9 cellular contexts compared by ENCODE assay signal in genomic region chr12:104216461-104217058, GRCh38. TPM values are rescaled to one million over a fixed set of nuclear protein-coding genes. Genes with fewer than 3 reads are reported as not detected.
DNase-seq lines count a peak whose midpoint lies in the region; ATAC-seq and TF ChIP-seq lines count a peak whose summit lies in the region.
"Had no signal": no experiment of that assay in that cellular context is flagged by ENCODE, and none has a peak within 500 bp of the region (broad histone marks: within the 10 kb centered on the region; RNA-seq: fewer than 3 reads in every experiment).

No MANE protein-coding gene starts in this region.

- intact Hi-C loops in HCT116 (cut with micrococcal nuclease): no loop called here

- DNase-seq in HCT116 (ENCODE audit: low read depth, low spot score) (no peak), NCI-H748 treated with DMSO at 0.1 percent for 48 hours (lab: John Stamatoyannopoulos, UW) (no peak), NCI-H446 (lab: John Stamatoyannopoulos, UW) (no peak), D341Med (ENCODE audit: low spot score) (no peak)
- no peak for DNase-seq in activated naive CD8-positive, alpha-beta T cell treated with anti-CD3 and anti-CD28 coated beads, Interleukin-2, amount 10 ng/mL, durations not matched to agents 7 days and 5 days
- DNase-seq: NCI-H187 treated with DMSO at 0.1 percent for 48 hours had no signal

- H3K27ac ChIP-seq in HCT116 (ENCODE audit: low read depth, low read length) (no peak overlapping the region; the same call in 1 of the 2 replicates), iPS-18a (ENCODE audit: low read length) (no peak overlapping the region), skin epidermis (peak overlapping the region in 3 of 21 experiments; percentile 74 to 82 (median 74))

- H3K4me1 ChIP-seq in HCT116 (ENCODE audit: control insufficient read depth in 1 of 2, insufficient read depth in 2 of 2, low read length in 2 of 2) (peaks cover 44 to 64% of the 10 kb centered on the region in 2 experiments), iPS-18a (ENCODE audit: control insufficient read depth, low read depth, low read length) (peaks cover 4% of the 10 kb centered on the region)

- peak overlapping the region; percentile 75 for H3K4me2 ChIP-seq in HCT116 (ENCODE audit: low read length)

- peaks cover 7% of the 10 kb centered on the region for H3K27me3 Mint-ChIP-seq in activated naive CD8-positive, alpha-beta T cell treated with anti-CD3 and anti-CD28 coated beads, Interleukin-2, amount 10 ng/mL, durations not matched to agents 7 days and 5 days

- no peaks in the 10 kb centered on the region for H3K9me2 ChIP-seq in HCT116 (ENCODE audit: insufficient read depth)

- H3K36me3 Mint-ChIP-seq in activated naive CD8-positive, alpha-beta T cell treated with anti-CD3 and anti-CD28 coated beads, Interleukin-2, amount 10 ng/mL, durations not matched to agents 7 days and 5 days: peaks cover 3% of the 10 kb centered on the region

- no peak for TF ChIP-seq POLR2A in HCT116 (IDR thresholded peaks at IDR 0.05; ENCODE audit: borderline replicate concordance, extremely low read depth, insufficient read depth, insufficient read length)

- peak overlapping the region; percentile 76 for H3K4me3 Mint-ChIP-seq in activated naive CD8-positive, alpha-beta T cell treated with anti-CD3 and anti-CD28 coated beads, Interleukin-2, amount 10 ng/mL, durations not matched to agents 7 days and 5 days

- H3K9me3 Mint-ChIP-seq in activated naive CD8-positive, alpha-beta T cell treated with anti-CD3 and anti-CD28 coated beads, Interleukin-2, amount 10 ng/mL, durations not matched to agents 7 days and 5 days: no peaks in the 10 kb centered on the region

- CTCF ChIA-PET in HCT116 (lab: Charles Lee): no interaction called here

- POLR2A ChIA-PET in HCT116 (lab: Charles Lee): interaction anchor here (1.4 to 6.5 kb wide), 2 partner anchors 71 to 75 kb away, joined by 4 to 80 read pairs; no protein-coding TSS in a partner anchor
- POLR2A ChIA-PET in activated naive CD8-positive, alpha-beta T cell treated with anti-CD3 and anti-CD28 coated beads, Interleukin-2, amount 10 ng/mL, durations not matched to agents 7 days and 5 days (lab: Charles Lee): interaction anchor here (1.8 to 2.4 kb wide), 2 partner anchors 71 to 87 kb away, joined by 8 to 19 read pairs; partner anchors contain the start of gene EID3

- peaks cover 24% of the 10 kb centered on the region for H3K4me1 Mint-ChIP-seq in activated naive CD8-positive, alpha-beta T cell treated with anti-CD3 and anti-CD28 coated beads, Interleukin-2, amount 10 ng/mL, durations not matched to agents 7 days and 5 days

- ATAC-seq in HCT116 (no peak), HG02938 (IDR thresholded peaks at IDR 0.05; ENCODE audit: unreplicated experiment) (no peak)
- no peak for ATAC-seq in activated naive CD8-positive, alpha-beta T cell treated with anti-CD3 and anti-CD28 coated beads, Interleukin-2, amount 10 ng/mL, durations not matched to agents 7 days and 5 days (ENCODE audit: low read depth)

- H3K9me3 ChIP-seq in HCT116 (ENCODE audit: control insufficient read depth in 1 of 2, insufficient read depth in 1 of 2, low read depth in 1 of 2, low read length in 2 of 2): no peaks in the 10 kb centered on the region
- no peaks in the 10 kb centered on the region for H3K9me3 ChIP-seq in iPS-18a (ENCODE audit: control insufficient read depth, low read depth, low read length)

- H3K27ac Mint-ChIP-seq in activated naive CD8-positive, alpha-beta T cell treated with anti-CD3 and anti-CD28 coated beads, Interleukin-2, amount 10 ng/mL, durations not matched to agents 7 days and 5 days: peak overlapping the region; percentile 81

- H3K27me3 ChIP-seq in HCT116 (ENCODE audit: insufficient read depth, low read length) (no peaks in the 10 kb centered on the region), iPS-18a (ENCODE audit: control insufficient read depth, insufficient read depth, low read length) (peaks cover 13% of the 10 kb centered on the region)

- RAD21 ChIA-PET in HCT116 (lab: Charles Lee; ENCODE audit: low non-redundant PET in 1 of 2, low total read pairs in 2 of 2, uncharacterized antibody in 2 of 2, unreplicated experiment in 2 of 2): no interaction called here

- TF ChIP-seq CTCF in HCT116 (IDR thresholded peaks at IDR 0.05 in 2 of 3, conservative IDR thresholded peaks at IDR 0.05 in 1 of 3; ENCODE audit: borderline replicate concordance in 1 of 3, insufficient read depth in 1 of 3, low read depth in 2 of 3, low read length in 2 of 3): no peak

- peak overlapping the region; percentile 53; the same call in 1 of the 2 replicates for H3K9ac ChIP-seq in HCT116 (ENCODE audit: low read length)
- peak overlapping the region; percentile 59 for H3K9ac ChIP-seq in iPS-18a (ENCODE audit: low read length)

- no peaks in the 10 kb centered on the region for H4K20me1 ChIP-seq in HCT116 (ENCODE audit: insufficient read depth)

- no peak for TF ChIP-seq RAD21 in HCT116 (IDR thresholded peaks at IDR 0.05; ENCODE audit: low read depth)

- H3K4me3 ChIP-seq in HCT116 (replicated peaks in 1 of 2; ENCODE audit: low read depth in 1 of 2, low read length in 2 of 2): peak overlapping the region in 1 of 2 experiments; percentile 40; a peak in 1 of 4 replicates
- H3K4me3 ChIP-seq in iPS-18a (ENCODE audit: low read length): peak overlapping the region; percentile 67
- peak overlapping the region in 4 of 7 experiments; percentile 42 to 55 (median 49) for H3K4me3 ChIP-seq in skin epidermis

- H2AFZ ChIP-seq in HCT116 (ENCODE audit: low read depth, low read length, poor library complexity, severe bottlenecking): no peak overlapping the region

- BruUV-seq in HCT116 (replicated peaks; lab: Mats Ljungman, UMichigan): no TSS peak

- no peaks in the 10 kb centered on the region; the same call in 1 of the 2 replicates for H3K79me2 ChIP-seq in HCT116 (ENCODE audit: insufficient read depth, low read length)

- H3K36me3 ChIP-seq in HCT116 (ENCODE audit: control insufficient read depth in 1 of 2, insufficient read depth in 2 of 2, low read length in 2 of 2) (no peaks in the 10 kb centered on the region), iPS-18a (ENCODE audit: control insufficient read depth, low read depth, low read length) (no peaks in the 10 kb centered on the region)

TF ChIP-seq in HCT116, 20 proteins besides CTCF, POLR2A, EP300 and RAD21:
- no peak for TF ChIP-seq JUND (IDR thresholded peaks at IDR 0.05)
- TF ChIP-seq EGR1 (IDR thresholded peaks at IDR 0.05; ENCODE audit: low read depth): no peak
- TF ChIP-seq CBX3 (IDR thresholded peaks at IDR 0.05; ENCODE audit: low read depth): no peak
- no peak for TF ChIP-seq EZH2phosphoT487 (IDR thresholded peaks at IDR 0.05; ENCODE audit: borderline replicate concordance)
- no peak for TF ChIP-seq TCF7L2 (IDR thresholded peaks at IDR 0.05; ENCODE audit: borderline replicate concordance, extremely low read depth, insufficient read depth, insufficient read length)
- TF ChIP-seq POLR2AphosphoS5 (IDR thresholded peaks at IDR 0.05; ENCODE audit: low read depth, low read length): no peak
- TF ChIP-seq SRF (IDR thresholded peaks at IDR 0.05; ENCODE audit: low read depth): no peak
- TF ChIP-seq ZBTB33 (IDR thresholded peaks at IDR 0.05; ENCODE audit: extremely low read depth, insufficient replicate concordance, low read length): no peak
TF ChIP-seq in HCT116: peak in this region for 0.

RNA-seq across cellular contexts. Expression of gene TXNRD1, which starts 1.0 kb away (rescaled TPM):
- 327 TPM for total RNA-seq in HCT116 (2021; ENCODE audit: unreplicated experiment)
- polyA plus RNA-seq in HCT116 (2012): 275 and 349 TPM in 2 replicates
- 10 to 100 TPM; 89.0 to 89.5 TPM for total RNA-seq in activated naive CD8-positive, alpha-beta T cell treated with anti-CD3 and anti-CD28 coated beads, Interleukin-2, amount 10 ng/mL, durations not matched to agents 7 days and 5 days
